In the genomic region with DNA sequence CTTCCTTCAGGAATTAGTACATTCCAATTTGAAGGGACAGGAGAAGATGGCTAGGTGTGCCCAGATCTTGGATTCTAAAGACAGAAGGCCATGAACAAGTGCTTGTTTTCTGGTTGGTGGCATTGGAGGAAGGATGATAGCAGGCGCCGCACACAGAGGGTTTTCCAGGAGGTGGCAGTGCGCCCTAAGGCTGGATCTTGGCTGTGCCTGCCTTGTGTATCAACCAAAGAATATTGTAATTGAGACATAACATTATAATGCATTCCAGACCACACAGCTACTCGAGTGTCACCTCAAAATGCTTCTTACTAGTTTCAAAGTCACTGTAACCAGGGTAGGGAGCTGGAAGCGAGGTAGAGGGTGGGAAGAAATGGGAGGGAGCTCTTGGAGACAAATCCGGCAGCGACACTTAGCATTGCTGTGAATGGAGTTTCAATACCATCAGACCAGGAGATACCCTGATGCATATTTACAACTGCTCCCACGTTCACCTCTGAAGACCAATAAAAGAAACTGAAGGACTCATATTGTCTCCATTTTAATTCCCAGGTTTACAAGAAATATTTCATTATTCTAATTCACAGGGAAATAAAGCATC, we compare ENCODE assay signal across 8 cellular contexts. TPM values are rescaled to one million over a fixed set of nuclear protein-coding genes. Genes with fewer than 3 reads are reported as not detected.
DNase-seq lines count a peak whose midpoint lies in the region; ATAC-seq, FAIRE-seq and TF ChIP-seq lines count a peak whose summit lies in the region.

No MANE protein-coding gene starts in this region.

- TF ChIP-seq CTCF in Loucy (conservative IDR thresholded peaks at IDR 0.05; ENCODE audit: low read length), result peak; percentile 75
- TF ChIP-seq CTCF in glutamatergic neuron (IDR thresholded peaks at IDR 0.05; ENCODE audit: partially characterized antibody, unreplicated experiment), result peak; percentile 41
- peak in 3 of 4 donors; percentile 13 to 39 (median 36) for TF ChIP-seq CTCF in pancreas (IDR thresholded peaks at IDR 0.05)

- H4K20me1 ChIP-seq in Loucy (ENCODE audit: insufficient read depth, low read length, poor library complexity, severe bottlenecking), result no peaks in the 10 kb centered on the region

- no peak overlapping the region for H2AFZ ChIP-seq in Loucy (ENCODE audit: low read length)

- no peak overlapping the region for H3K27ac Mint-ChIP-seq in activated naive CD8-positive, alpha-beta T cell treated with anti-CD3 and anti-CD28 coated beads, Interleukin-2, amount 10 ng/mL, durations not matched to agents 7 days and 5 days
- H3K27ac Mint-ChIP-seq in glutamatergic neuron (ENCODE audit: unreplicated experiment), result peak overlapping the region; percentile 53

- peaks cover 5% of the 10 kb centered on the region for H3K27me3 Mint-ChIP-seq in activated naive CD8-positive, alpha-beta T cell treated with anti-CD3 and anti-CD28 coated beads, Interleukin-2, amount 10 ng/mL, durations not matched to agents 7 days and 5 days
- no peaks in the 10 kb centered on the region for H3K27me3 Mint-ChIP-seq in glutamatergic neuron (ENCODE audit: unreplicated experiment)

- H3K27ac ChIP-seq in SJCRH30, result no peak overlapping the region
- no peak overlapping the region for H3K27ac ChIP-seq in pancreas

- no peak overlapping the region for H3K4me2 ChIP-seq in Loucy (ENCODE audit: low read depth, low read length, poor library complexity, severe bottlenecking)

- H3F3A ChIP-seq in Loucy (ENCODE audit: low read depth), result no peaks in the 10 kb centered on the region

- no peak overlapping the region for H3K4me3 ChIP-seq in Loucy (ENCODE audit: low read length, poor library complexity, severe bottlenecking)
- no peak overlapping the region for H3K4me3 ChIP-seq in SJCRH30
- H3K4me3 ChIP-seq in pancreas, result no peak overlapping the region

- DNase-seq in DMS114 treated with DMSO at 0.1 percent for 48 hours (lab: John Stamatoyannopoulos, UW; ENCODE audit: unreplicated experiment), result peak; percentile 10
- DNase-seq in SJCRH30, result peak; percentile 42 to 74
- peak; percentile 44 for DNase-seq in activated naive CD8-positive, alpha-beta T cell treated with anti-CD3 and anti-CD28 coated beads, Interleukin-2, amount 10 ng/mL, durations not matched to agents 7 days and 5 days
- peak; percentile 79 for DNase-seq in glutamatergic neuron
- peak in 4 of 6 donors; percentile 23 to 57 (median 34) for DNase-seq in pancreas
- no peak for DNase-seq in KG1 (lab: John Stamatoyannopoulos, UW)

- no peak for ATAC-seq in activated naive CD8-positive, alpha-beta T cell treated with anti-CD3 and anti-CD28 coated beads, Interleukin-2, amount 10 ng/mL, durations not matched to agents 7 days and 5 days (ENCODE audit: low read depth)
- ATAC-seq in pancreas, result peak in 3 of 4 donors; percentile 77 to 90 (median 78)
- ATAC-seq in GM18907 (IDR thresholded peaks at IDR 0.05; ENCODE audit: unreplicated experiment), result no peak

- no peaks in the 10 kb centered on the region for H3K79me2 ChIP-seq in Loucy (ENCODE audit: insufficient read depth, low read length)

- no peaks in the 10 kb centered on the region for H3K36me3 ChIP-seq in Loucy (ENCODE audit: insufficient read depth, low read length)
- no peaks in the 10 kb centered on the region for H3K36me3 ChIP-seq in SJCRH30
- H3K36me3 ChIP-seq in pancreas, result no peaks in the 10 kb centered on the region

- H3K4me1 Mint-ChIP-seq in activated naive CD8-positive, alpha-beta T cell treated with anti-CD3 and anti-CD28 coated beads, Interleukin-2, amount 10 ng/mL, durations not matched to agents 7 days and 5 days, result peaks cover 4% of the 10 kb centered on the region
- H3K4me1 Mint-ChIP-seq in glutamatergic neuron (ENCODE audit: low read depth, unreplicated experiment), result peaks cover 32% of the 10 kb centered on the region

- no peaks in the 10 kb centered on the region for H3K9me2 ChIP-seq in Loucy (replicated peaks; ENCODE audit: low read depth, low read length)

- H3K27me3 ChIP-seq in Loucy (ENCODE audit: insufficient read depth, low read length, poor library complexity, severe bottlenecking) (no peaks in the 10 kb centered on the region), SJCRH30 (no peaks in the 10 kb centered on the region), pancreas (no peaks in the 10 kb centered on the region)

- H3K4me1 ChIP-seq in Loucy (ENCODE audit: insufficient read depth, low read length, poor library complexity, severe bottlenecking) (peaks cover 22% of the 10 kb centered on the region), SJCRH30 (no peaks in the 10 kb centered on the region), pancreas (no peaks in the 10 kb centered on the region)

- 35 to 49% methylated on average over 8 of the region's 8 CpGs for WGBS in pancreas, 2 donors

- H3K9ac ChIP-seq in Loucy (ENCODE audit: low read depth, low read length, poor library complexity, severe bottlenecking), result no peak overlapping the region

- no peaks in the 10 kb centered on the region for H3K9me3 Mint-ChIP-seq in activated naive CD8-positive, alpha-beta T cell treated with anti-CD3 and anti-CD28 coated beads, Interleukin-2, amount 10 ng/mL, durations not matched to agents 7 days and 5 days
- no peaks in the 10 kb centered on the region for H3K9me3 Mint-ChIP-seq in glutamatergic neuron (ENCODE audit: unreplicated experiment)

- no peaks in the 10 kb centered on the region for H3K36me3 Mint-ChIP-seq in activated naive CD8-positive, alpha-beta T cell treated with anti-CD3 and anti-CD28 coated beads, Interleukin-2, amount 10 ng/mL, durations not matched to agents 7 days and 5 days
- no peaks in the 10 kb centered on the region for H3K36me3 Mint-ChIP-seq in glutamatergic neuron (ENCODE audit: unreplicated experiment)

- H3K4me3 Mint-ChIP-seq in activated naive CD8-positive, alpha-beta T cell treated with anti-CD3 and anti-CD28 coated beads, Interleukin-2, amount 10 ng/mL, durations not matched to agents 7 days and 5 days, result no peak overlapping the region
- H3K4me3 Mint-ChIP-seq in glutamatergic neuron (ENCODE audit: unreplicated experiment), result peak overlapping the region; percentile 43

- POLR2A ChIA-PET in activated naive CD8-positive, alpha-beta T cell treated with anti-CD3 and anti-CD28 coated beads, Interleukin-2, amount 10 ng/mL, durations not matched to agents 7 days and 5 days (lab: Charles Lee), result no interaction called here

- FAIRE-seq in pancreas (lab: Jason Lieb, UNC), result no peak

- no peaks in the 10 kb centered on the region for H3K9me3 ChIP-seq in Loucy (ENCODE audit: insufficient read depth, low read depth, low read length)
- H3K9me3 ChIP-seq in SJCRH30 (replicated peaks), result no peaks in the 10 kb centered on the region
- H3K9me3 ChIP-seq in pancreas, result no peaks in the 10 kb centered on the region

- intact Hi-C loops in pancreas (cut with DNase I), result loop anchor here in 2 of 3 donors (5.0 kb wide), 2 partner anchors 490 to 495 kb away; no protein-coding TSS in a partner anchor

RNA-seq across cellular contexts. Expression of a gene that starts 42.5 kb away (rescaled TPM):
- total RNA-seq in SJCRH30 (2014; rRNA removed; shearing (Covaris generic)), result not detected in 2 replicates
- not detected for total RNA-seq in activated naive CD8-positive, alpha-beta T cell treated with anti-CD3 and anti-CD28 coated beads, Interleukin-2, amount 10 ng/mL, durations not matched to agents 7 days and 5 days
- total RNA-seq in glutamatergic neuron (ENCODE audit: unreplicated experiment) (not detected), pancreas (under 1 TPM in 5 of 6 donors, not detected in 1; 0.12 to 0.32 (median 0.16) TPM)
- 1 to 10 TPM in 1 of 2 donors, under 1 TPM in 1; 0.15 to 1.3 TPM for polyA plus RNA-seq in pancreas

Comparison
In these comparisons a context has a peak if more than half of its experiments do, and no peak if none do; other contexts are left out.
1. ATAC-seq: peak in pancreas (3 of 4); none in activated naive CD8-positive, alpha-beta T cell treated with anti-CD3 and anti-CD28 coated beads, Interleukin-2, amount 10 ng/mL, durations not matched to agents 7 days and 5 days (single experiment) and GM18907 (single experiment).
2. Peak in every context shown above with its lines, with median percentiles within 50 percentile points of each other: CTCF ChIP-seq.